7 cellular contexts compared by ENCODE assay signal in genomic region chr16:76766538-76766937, GRCh38.
"Had no signal": no experiment of that assay in that cellular context is flagged by ENCODE, and none has a peak within 500 bp of the region (broad histone marks: within the 10 kb centered on the region; RNA-seq: fewer than 3 reads in every experiment).

No MANE protein-coding gene starts in this region.

- DNase-seq: H7, HFFc6, KG1 had no signal

- H3K4me3 ChIP-seq: GM23338, HAP-1 had no signal

- H2AFZ ChIP-seq: GM23338 had no signal

- H3K4me1 ChIP-seq: HAP-1 had no signal

- H3K9me3 ChIP-seq: HAP-1 had no signal

- H3K27ac ChIP-seq: HL-60 had no signal

- H3K4me2 ChIP-seq: GM23338 had no signal

- H3K36me3 ChIP-seq: HAP-1 had no signal

- ATAC-seq: GM23338, HCT116 had no signal
